ENCODE assay signal across 14 cellular contexts in genomic region chr13:113405481-113406300, GRCh38. TPM values are rescaled to one million over a fixed set of nuclear protein-coding genes. Genes with fewer than 3 reads are reported as not detected.
DNase-seq lines count a peak whose midpoint lies in the region; ATAC-seq and TF ChIP-seq lines count a peak whose summit lies in the region.
"Had no signal": no experiment of that assay in that cellular context is flagged by ENCODE, and none has a peak within 500 bp of the region (broad histone marks: within the 10 kb centered on the region; RNA-seq: fewer than 3 reads in every experiment).

No MANE protein-coding gene starts in this region.

- DNase-seq in DMS114 treated with DMSO at 0.1 percent for 48 hours (lab: John Stamatoyannopoulos, UW; ENCODE audit: unreplicated experiment) (peak; percentile 30), H9 (peak; percentile 30), RPMI8226 (peak; percentile 45), mesenteric fat pad (ENCODE audit: low spot score) (peak; percentile 87), GM03348 (ENCODE audit: low spot score) (no peak), foreskin melanocyte (no peak)
- DNase-seq: activated CD8-positive, alpha-beta T cell treated with anti-CD3 and anti-CD28 coated beads for 36 hours; natural killer cell; retina; stimulated activated CD8-positive, alpha-beta memory T cell treated with anti-CD3 and anti-CD28 coated beads, Interleukin-4, amount 100 ng/mL, for 48 hours; transverse colon had no signal

- no peak for ATAC-seq in GM21529 (IDR thresholded peaks at IDR 0.05; ENCODE audit: unreplicated experiment)
- ATAC-seq: activated CD8-positive, alpha-beta T cell treated with anti-CD3 and anti-CD28 coated beads for 36 hours; natural killer cell had no signal

- H3K27ac ChIP-seq in H9 (ENCODE audit: insufficient read length, low read depth, low read length): no peak overlapping the region
- H3K27ac ChIP-seq: transverse colon had no signal

- no peaks in the 10 kb centered on the region for H3K36me3 Mint-ChIP-seq in H9 (ENCODE audit: insufficient read depth in 1 of 3, low read depth in 3 of 3)
- H3K36me3 Mint-ChIP-seq: natural killer cell had no signal

- H3K4me3 Mint-ChIP-seq in H9: no peak overlapping the region
- H3K4me3 Mint-ChIP-seq: activated CD8-positive, alpha-beta T cell treated with anti-CD3 and anti-CD28 coated beads for 36 hours; CD4-positive, alpha-beta T cell; dendritic cell treated with granulocyte-macrophage colony-stimulating factor and Interleukin-4, amounts not matched to agents 40 ng/mL and 50 ng/mL, for 4 days; natural killer cell had no signal

- no peak overlapping the region for H3K18ac ChIP-seq in H9 (ENCODE audit: insufficient read length, low read depth, low read length)

- H3K27me3 ChIP-seq in H9 (ENCODE audit: insufficient read depth, low read length): no peaks in the 10 kb centered on the region

- H3K9ac ChIP-seq in H9 (ENCODE audit: extremely low read depth, insufficient read length, low read length): no peak overlapping the region

- H3K4ac ChIP-seq in H9 (ENCODE audit: low read depth, low read length): no peak overlapping the region

- H3T11ph ChIP-seq in H9 (ENCODE audit: low read length): no peak overlapping the region

- H3K9me3 Mint-ChIP-seq in H9: no peaks in the 10 kb centered on the region
- H3K9me3 Mint-ChIP-seq: activated CD8-positive, alpha-beta T cell treated with anti-CD3 and anti-CD28 coated beads for 36 hours; CD4-positive, alpha-beta T cell; dendritic cell treated with granulocyte-macrophage colony-stimulating factor and Interleukin-4, amounts not matched to agents 40 ng/mL and 50 ng/mL, for 4 days; natural killer cell had no signal

- H4K8ac ChIP-seq in H9 (replicated peaks; ENCODE audit: insufficient read length, low read depth, low read length): no peak overlapping the region

- H2BK120ac ChIP-seq in H9 (ENCODE audit: low read depth, low read length, poor library complexity, severe bottlenecking): no peak overlapping the region

- no peak overlapping the region for H2AK5ac ChIP-seq in H9 (ENCODE audit: insufficient read length, low read length)

- no peaks in the 10 kb centered on the region for H4K20me1 ChIP-seq in H9 (ENCODE audit: control insufficient read depth, insufficient read depth, insufficient read length)

- H3K79me1 ChIP-seq in H9 (ENCODE audit: insufficient read depth, low read depth, low read length, poor library complexity, severe bottlenecking): no peaks in the 10 kb centered on the region

- H3K27ac Mint-ChIP-seq in H9: no peak overlapping the region
- H3K27ac Mint-ChIP-seq: activated CD8-positive, alpha-beta T cell treated with anti-CD3 and anti-CD28 coated beads for 36 hours; CD4-positive, alpha-beta T cell; dendritic cell treated with granulocyte-macrophage colony-stimulating factor and Interleukin-4, amounts not matched to agents 40 ng/mL and 50 ng/mL, for 4 days; natural killer cell had no signal

- no peak overlapping the region for H2BK20ac ChIP-seq in H9 (ENCODE audit: low read depth, low read length, poor library complexity, severe bottlenecking)

- H3K14ac ChIP-seq in H9 (ENCODE audit: insufficient read depth, low read length): no peak overlapping the region

- H3K23ac ChIP-seq in H9 (ENCODE audit: insufficient read length, low read depth, low read length): no peak overlapping the region

- no peaks in the 10 kb centered on the region for H3K79me2 ChIP-seq in H9 (ENCODE audit: insufficient read depth, low read length)

- H3K23me2 ChIP-seq in H9 (ENCODE audit: insufficient read length, low read depth, low read length, poor library complexity, severe bottlenecking): peaks cover 7% of the 10 kb centered on the region

- H3K56ac ChIP-seq in H9 (ENCODE audit: insufficient read length, low read depth, low read length): no peak overlapping the region

- no CpG with 5 or more reads among the region's 38 CpGs for WGBS in H9 (ENCODE audit: extremely low coverage, insufficient read length, low lambda C conversion rate)

- H2BK12ac ChIP-seq in H9 (ENCODE audit: insufficient read length, low read depth, low read length): no peak overlapping the region

- H3K4me1 ChIP-seq in H9 (ENCODE audit: insufficient read depth, low read length): no peaks in the 10 kb centered on the region

- no peaks in the 10 kb centered on the region for H3K9me3 ChIP-seq in H9 (ENCODE audit: control insufficient read depth, low read depth, low read length)
- H3K9me3 ChIP-seq: transverse colon had no signal

- H4K91ac ChIP-seq in H9 (ENCODE audit: insufficient read length, low read depth, low read length): no peak overlapping the region

- H2BK15ac ChIP-seq in H9 (ENCODE audit: low read depth, low read length): no peak overlapping the region

- H3K4me2 ChIP-seq in H9 (ENCODE audit: insufficient read depth, insufficient read length, low read length): no peak overlapping the region

- no peaks in the 10 kb centered on the region for H3K4me1 Mint-ChIP-seq in H9
- H3K4me1 Mint-ChIP-seq: natural killer cell had no signal

- H2AFZ ChIP-seq in H9 (ENCODE audit: low read length): no peak overlapping the region

- no peak overlapping the region for H4K5ac ChIP-seq in H9 (ENCODE audit: insufficient read length, low read depth, low read length)

- peaks cover under 1% of the 10 kb centered on the region; the same call in 1 of the 2 replicates for H3K27me3 Mint-ChIP-seq in H9 (ENCODE audit: low read depth)

- no peak overlapping the region for H2BK5ac ChIP-seq in H9 (ENCODE audit: insufficient read length, low read length)

- no peak for TF ChIP-seq CTCF in H9 (conservative IDR thresholded peaks at IDR 0.05)

RNA-seq across cellular contexts. Expression of gene GRTP1, which starts 41.8 kb away (rescaled TPM):
- total RNA-seq in H9 (2021) (54.8 and 55.0 TPM in 2 replicates), mesenteric fat pad (3.1 TPM)
- total RNA-seq: activated CD8-positive, alpha-beta T cell treated with anti-CD3 and anti-CD28 coated beads for 36 hours; natural killer cell had no signal

RNA-seq across cellular contexts. Expression of gene ADPRHL1, which starts 47.6 kb away (rescaled TPM):
- total RNA-seq in H9 (2021): 2.7 and 2.8 TPM in 2 replicates
- 2.1 TPM for total RNA-seq in mesenteric fat pad

Comparison
In these comparisons a context has a peak if more than half of its experiments do, and no peak if none do; other contexts are left out.
1. DNase-seq: peak in DMS114 treated with DMSO at 0.1 percent for 48 hours (single experiment), H9 (single experiment), RPMI8226 (single experiment) and mesenteric fat pad (single experiment); none in GM03348 (single experiment) and foreskin melanocyte (single experiment).
2. RNA of gene GRTP1, which starts 41.8 kb away (total RNA-seq): 54.8 to 55.0 TPM in H9; 3.1 TPM in mesenteric fat pad (single experiment); every median in the first group is over 10 times any median in the second.